8 cellular contexts compared by ENCODE assay signal in the genomic region with DNA sequence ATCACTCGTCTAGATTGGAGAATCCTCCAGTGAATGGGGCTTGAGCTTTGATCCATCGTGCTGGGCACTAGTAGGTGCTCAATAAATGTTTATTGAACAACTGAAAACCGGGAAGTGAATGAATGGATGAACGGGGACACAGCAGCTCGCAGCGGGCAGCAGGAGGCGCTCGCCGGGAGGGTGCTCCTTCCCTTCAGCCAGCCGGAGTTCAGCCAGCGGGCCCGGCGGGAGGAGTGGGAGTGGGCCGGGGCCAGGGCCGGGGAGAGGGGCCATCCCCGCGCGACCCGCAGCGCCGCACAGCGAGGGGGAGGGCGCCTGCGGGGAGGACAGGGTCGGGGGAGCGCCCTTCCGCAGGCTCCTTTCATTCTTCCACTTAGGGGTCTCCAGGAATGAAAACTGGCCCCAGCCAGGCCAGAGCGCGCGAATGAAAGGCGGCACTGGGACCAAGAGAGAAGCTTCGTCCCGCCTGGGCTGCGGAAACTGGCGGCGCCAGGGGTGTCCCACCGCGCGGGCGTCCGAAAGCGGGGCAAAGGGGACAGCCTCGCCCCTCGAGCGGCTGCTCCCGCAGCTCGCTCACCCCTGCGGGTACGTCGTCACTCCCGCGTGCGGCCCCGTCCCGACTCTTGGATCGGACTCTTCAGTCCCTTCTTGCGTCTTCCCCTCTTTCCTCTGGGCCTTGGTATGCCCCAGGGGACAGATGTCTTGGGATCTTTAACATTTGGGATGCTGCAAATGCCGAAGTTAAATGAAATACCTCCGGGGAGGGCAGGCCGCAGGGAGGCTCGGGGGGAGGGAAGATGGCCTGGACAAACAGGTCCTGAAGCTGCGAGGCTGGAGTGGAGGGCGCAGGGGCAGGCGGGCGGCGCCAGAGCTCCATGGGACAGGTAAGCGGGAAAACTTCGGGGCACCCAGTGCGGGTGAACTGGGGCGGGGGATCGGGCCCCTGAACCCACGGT. TPM values are rescaled to one million over a fixed set of nuclear protein-coding genes. Genes with fewer than 3 reads are reported as not detected.
DNase-seq lines count a peak whose midpoint lies in the region; ATAC-seq and TF ChIP-seq lines count a peak whose summit lies in the region.

No MANE protein-coding gene starts in this region.

- peaks cover 52% of the 10 kb centered on the region for H3K27me3 Mint-ChIP-seq in activated T-cell treated with anti-CD3 and anti-CD28 coated beads, Interleukin-2, amount 50 U/mL, for 24 hours
- peaks cover 32% of the 10 kb centered on the region for H3K27me3 Mint-ChIP-seq in activated CD4-positive, alpha-beta memory T cell treated with anti-CD3 and anti-CD28 coated beads for 36 hours
- H3K27me3 Mint-ChIP-seq in glutamatergic neuron (ENCODE audit: unreplicated experiment), result peaks cover 3% of the 10 kb centered on the region

- peak overlapping the region; percentile 49 for H3K4me3 Mint-ChIP-seq in activated T-cell treated with anti-CD3 and anti-CD28 coated beads, Interleukin-2, amount 50 U/mL, for 24 hours
- peak overlapping the region; percentile 27 for H3K4me3 Mint-ChIP-seq in activated CD4-positive, alpha-beta memory T cell treated with anti-CD3 and anti-CD28 coated beads for 36 hours
- peak overlapping the region; percentile 71 for H3K4me3 Mint-ChIP-seq in glutamatergic neuron (ENCODE audit: unreplicated experiment)

- H3K27ac ChIP-seq in parathyroid adenoma, result no peak overlapping the region

- TF ChIP-seq CTCF in glutamatergic neuron (IDR thresholded peaks at IDR 0.05; ENCODE audit: partially characterized antibody, unreplicated experiment) (peak; percentile 19), parathyroid adenoma (IDR thresholded peaks at IDR 0.05) (no peak)

- no peak for TF ChIP-seq EP300 in Ishikawa (IDR thresholded peaks at IDR 0.05; ENCODE audit: borderline replicate concordance)

- intact Hi-C loops in activated CD4-positive, alpha-beta memory T cell treated with anti-CD3 and anti-CD28 coated beads for 36 hours (cut with micrococcal nuclease), result no loop called here

- peak overlapping the region; percentile 77 for H2AFZ ChIP-seq in parathyroid adenoma

- no peak overlapping the region for H3K9ac ChIP-seq in parathyroid adenoma

- TF ChIP-seq RAD21 in Ishikawa (IDR thresholded peaks at IDR 0.05; ENCODE audit: low read depth), result peak; percentile 44

- H3K4me2 ChIP-seq in parathyroid adenoma (ENCODE audit: low read length), result peak overlapping the region; percentile 96

- H3K27me3 ChIP-seq in parathyroid adenoma (ENCODE audit: control insufficient read depth, insufficient read depth, low read length), result peaks cover 3% of the 10 kb centered on the region

- H3K4me1 ChIP-seq in parathyroid adenoma, result no peaks in the 10 kb centered on the region

- H3K36me3 Mint-ChIP-seq in activated T-cell treated with anti-CD3 and anti-CD28 coated beads, Interleukin-2, amount 50 U/mL, for 24 hours (ENCODE audit: low read depth), result no peaks in the 10 kb centered on the region
- H3K36me3 Mint-ChIP-seq in activated CD4-positive, alpha-beta memory T cell treated with anti-CD3 and anti-CD28 coated beads for 36 hours, result no peaks in the 10 kb centered on the region
- H3K36me3 Mint-ChIP-seq in glutamatergic neuron (ENCODE audit: unreplicated experiment), result no peaks in the 10 kb centered on the region

- no peaks in the 10 kb centered on the region for H3K9me3 Mint-ChIP-seq in activated T-cell treated with anti-CD3 and anti-CD28 coated beads, Interleukin-2, amount 50 U/mL, for 24 hours
- H3K9me3 Mint-ChIP-seq in activated CD4-positive, alpha-beta memory T cell treated with anti-CD3 and anti-CD28 coated beads for 36 hours, result no peaks in the 10 kb centered on the region
- H3K9me3 Mint-ChIP-seq in glutamatergic neuron (ENCODE audit: unreplicated experiment), result peaks cover 4% of the 10 kb centered on the region

- H3K4me1 Mint-ChIP-seq in activated T-cell treated with anti-CD3 and anti-CD28 coated beads, Interleukin-2, amount 50 U/mL, for 24 hours (ENCODE audit: low read depth), result peaks cover 54% of the 10 kb centered on the region
- peaks cover 52% of the 10 kb centered on the region for H3K4me1 Mint-ChIP-seq in activated CD4-positive, alpha-beta memory T cell treated with anti-CD3 and anti-CD28 coated beads for 36 hours (ENCODE audit: low read depth)
- peaks cover 10% of the 10 kb centered on the region for H3K4me1 Mint-ChIP-seq in glutamatergic neuron (ENCODE audit: low read depth, unreplicated experiment)

- DNase-seq in activated T-cell treated with anti-CD3 and anti-CD28 coated beads, Interleukin-2, amount 50 U/mL, for 24 hours, result peak; percentile 62
- no peak for DNase-seq in activated T-cell treated with anti-CD3 and anti-CD28 coated beads, Interleukin-2, amount 50 U/mL, for 48 hours
- no peak for DNase-seq in activated CD4-positive, alpha-beta memory T cell treated with anti-CD3 and anti-CD28 coated beads for 36 hours
- DNase-seq in glutamatergic neuron (peak; percentile 69), COR-L47 (lab: John Stamatoyannopoulos, UW) (no peak)

- ATAC-seq in GM21526 (IDR thresholded peaks at IDR 0.05; ENCODE audit: low FRiP score, unreplicated experiment), result no peak

- POLR2A ChIA-PET in activated CD4-positive, alpha-beta memory T cell treated with anti-CD3 and anti-CD28 coated beads for 36 hours (lab: Charles Lee), result interaction anchor here (0.6 to 1.4 kb wide), 5 partner anchors 11 to 1823 kb away, joined by 3 to 8 read pairs (median 5); no protein-coding TSS in a partner anchor

- H3K4me3 ChIP-seq in parathyroid adenoma (ENCODE audit: low read depth, low read length), result peak overlapping the region; percentile 57

- CTCF ChIA-PET in activated CD4-positive, alpha-beta memory T cell treated with anti-CD3 and anti-CD28 coated beads for 36 hours (lab: Charles Lee), result interaction anchor here (0.6 to 3.8 kb wide), 4 partner anchors 11 to 191 kb away, joined by 3 to 18 read pairs (median 4); no protein-coding TSS in a partner anchor

- no peak overlapping the region for H3K27ac Mint-ChIP-seq in activated T-cell treated with anti-CD3 and anti-CD28 coated beads, Interleukin-2, amount 50 U/mL, for 24 hours
- peak overlapping the region; percentile 29 for H3K27ac Mint-ChIP-seq in activated CD4-positive, alpha-beta memory T cell treated with anti-CD3 and anti-CD28 coated beads for 36 hours
- peak overlapping the region; percentile 15 for H3K27ac Mint-ChIP-seq in glutamatergic neuron (ENCODE audit: unreplicated experiment)

- no peaks in the 10 kb centered on the region for H3K79me2 ChIP-seq in parathyroid adenoma

- no peaks in the 10 kb centered on the region for H3K36me3 ChIP-seq in parathyroid adenoma (ENCODE audit: control insufficient read depth, insufficient read depth, low read length)

- H3K9me3 ChIP-seq in parathyroid adenoma (ENCODE audit: control insufficient read depth, low read length), result no peaks in the 10 kb centered on the region

TF ChIP-seq in Ishikawa, 13 proteins besides CTCF, POLR2A, EP300 and RAD21:
- TF ChIP-seq TEAD4 (IDR thresholded peaks at IDR 0.05), result 0 out of 2 replicates have a peak, but pooled peaks have one; percentile 7
- no peak for TF ChIP-seq CEBPB (IDR thresholded peaks at IDR 0.05)
- no peak for TF ChIP-seq CREB1 (IDR thresholded peaks at IDR 0.05; ENCODE audit: low read depth)
- peak; percentile 91 for TF ChIP-seq ZBTB7A (IDR thresholded peaks at IDR 0.05; ENCODE audit: low read depth)
- TF ChIP-seq TCF12 (IDR thresholded peaks at IDR 0.05; ENCODE audit: low read depth), result 0 out of 2 replicates have a peak, but pooled peaks have one; percentile 44

RNA-seq across cellular contexts. Expression of a gene that starts 3.6 kb away (rescaled TPM):
- not detected for total RNA-seq in activated CD4-positive, alpha-beta memory T cell treated with anti-CD3 and anti-CD28 coated beads for 36 hours
- total RNA-seq in glutamatergic neuron (ENCODE audit: unreplicated experiment), result 2.4 TPM

RNA-seq across cellular contexts. Expression of a gene that starts 18.3 kb away (rescaled TPM):
- total RNA-seq in activated CD4-positive, alpha-beta memory T cell treated with anti-CD3 and anti-CD28 coated beads for 36 hours, result not detected
- not detected for total RNA-seq in glutamatergic neuron (ENCODE audit: unreplicated experiment)

Comparison
In these comparisons a context has a peak if more than half of its experiments do, and no peak if none do; other contexts are left out.
1. DNase-seq: peak in activated T-cell treated with anti-CD3 and anti-CD28 coated beads, Interleukin-2, amount 50 U/mL, for 24 hours (single experiment) and glutamatergic neuron (single experiment); none in activated T-cell treated with anti-CD3 and anti-CD28 coated beads, Interleukin-2, amount 50 U/mL, for 48 hours (0 of 2), activated CD4-positive, alpha-beta memory T cell treated with anti-CD3 and anti-CD28 coated beads for 36 hours (single experiment) and COR-L47 (single experiment).
2. Peak in every context shown above with its lines, with median percentiles within 50 percentile points of each other: H3K4me3 Mint-ChIP-seq.